Comparison of ENCODE assay signal across 1 cellular context in genomic region chr7:116211006-116211912, GRCh38.
TF ChIP-seq lines count a peak whose summit lies in the region.

No MANE protein-coding gene starts in this region.

TF ChIP-seq in HEK293, 187 proteins besides CTCF, POLR2A, EP300 and RAD21 (continued from another document):
- TF ChIP-seq ELK4 (IDR thresholded peaks at IDR 0.05; ENCODE audit: borderline replicate concordance, low read depth, low read length) (no peak), ZNF768 (tag by site-specific recombination; IDR thresholded peaks at IDR 0.05) (peak; percentile 79), ZNF239 (tag by site-specific recombination; IDR thresholded peaks at IDR 0.05) (no peak), ZNF221 (tag by site-specific recombination; IDR thresholded peaks at IDR 0.05; ENCODE audit: borderline replicate concordance) (no peak), ZNF544 (tag by site-specific recombination; IDR thresholded peaks at IDR 0.05) (no peak), ZNF692 (tag by site-specific recombination; IDR thresholded peaks at IDR 0.05) (peak; percentile 79), GLI4 (tag by site-specific recombination; IDR thresholded peaks at IDR 0.05) (no peak), ZNF146 (tag by site-specific recombination; IDR thresholded peaks at IDR 0.05) (no peak), ZNF521 (tag by site-specific recombination; IDR thresholded peaks at IDR 0.05) (no peak), MYNN (tag by site-specific recombination; IDR thresholded peaks at IDR 0.05; ENCODE audit: borderline replicate concordance) (no peak), ZBTB49 (tag by site-specific recombination; IDR thresholded peaks at IDR 0.05; ENCODE audit: low read depth) (no peak), ZNF266 (tag by site-specific recombination; IDR thresholded peaks at IDR 0.05; ENCODE audit: low read depth) (no peak), IKZF3 (tag by site-specific recombination; IDR thresholded peaks at IDR 0.05) (peak; percentile 91), ZBTB26 (tag by site-specific recombination; optimal IDR thresholded peaks at IDR 0.05) (peak; percentile 28), ZNF132 (tag by site-specific recombination; IDR thresholded peaks at IDR 0.05; ENCODE audit: borderline replicate concordance) (no peak), ZNF133 (tag by site-specific recombination; IDR thresholded peaks at IDR 0.05) (no peak), ZNF777 (tag by site-specific recombination; IDR thresholded peaks at IDR 0.05; ENCODE audit: borderline replicate concordance) (no peak), ZFP69B (tag by site-specific recombination; IDR thresholded peaks at IDR 0.05) (peak; percentile 78), ZSCAN5A (tag by site-specific recombination; IDR thresholded peaks at IDR 0.05) (no peak), ZNF76 (tag by site-specific recombination; IDR thresholded peaks at IDR 0.05; ENCODE audit: borderline replicate concordance, low read depth) (peak; percentile 71; the same call in 1 of the 2 replicates), SALL2 (tag by site-specific recombination; IDR thresholded peaks at IDR 0.05; ENCODE audit: borderline replicate concordance) (no peak), ZBTB1 (tag by site-specific recombination; IDR thresholded peaks at IDR 0.05) (0 out of 2 replicates have a peak, but pooled peaks have one; percentile 2), ZBTB7A (tag by site-specific recombination; IDR thresholded peaks at IDR 0.05; ENCODE audit: low read depth) (no peak), INSM2 (tag by site-specific recombination; IDR thresholded peaks at IDR 0.05) (peak; percentile 57), ZNF792 (tag by site-specific recombination; IDR thresholded peaks at IDR 0.05) (no peak), ZBTB20 (tag by site-specific recombination; IDR thresholded peaks at IDR 0.05) (peak; percentile 92), KLF8 (tag by site-specific recombination; IDR thresholded peaks at IDR 0.05) (peak; percentile 93), ZNF280D (tag by site-specific recombination; IDR thresholded peaks at IDR 0.05) (no peak)
